In the genomic region with DNA sequence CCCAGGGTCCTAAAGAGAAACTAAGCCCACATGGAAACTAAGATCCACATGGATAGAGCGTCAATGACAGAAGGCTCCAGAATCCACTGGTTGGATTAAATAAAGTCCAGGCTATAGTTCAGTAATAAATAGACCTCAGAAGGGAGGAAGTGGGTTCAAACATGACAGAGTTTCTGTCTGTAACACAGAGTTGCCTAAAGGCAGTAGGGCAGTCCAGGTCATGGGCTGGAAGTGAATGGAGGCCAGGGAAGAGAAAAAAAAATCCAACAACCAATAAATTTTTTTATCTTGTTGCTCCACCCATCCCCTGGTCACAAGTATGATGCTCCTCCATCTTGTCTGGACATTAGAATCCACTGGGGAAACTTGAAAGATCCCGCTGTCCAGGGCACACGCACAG, we compare ENCODE assay signal across 13 cellular contexts.
DNase-seq lines count a peak whose midpoint lies in the region; ATAC-seq lines count a peak whose summit lies in the region.
"Had no signal": no experiment of that assay in that cellular context is flagged by ENCODE, and none has a peak within 500 bp of the region (broad histone marks: within the 10 kb centered on the region; RNA-seq: fewer than 3 reads in every experiment).

No MANE protein-coding gene starts in this region.

- DNase-seq in activated CD4-positive, alpha-beta memory T cell treated with anti-CD3 and anti-CD28 coated beads for 36 hours: peak; percentile 24
- DNase-seq in natural killer cell treated with Interleukin-12 subunit alpha and Interleukin-12 subunit beta and Interleukin-15 and Interleukin-18, amount 100 ng/mL, for 72 hours (ENCODE audit: low spot score): no peak
- no peak for DNase-seq in CD1c-positive myeloid dendritic cell (ENCODE audit: extremely low spot score)
- DNase-seq in NCI-H2227 treated with DMSO at 0.1 percent for 48 hours (lab: John Stamatoyannopoulos, UW): no peak
- no peak for DNase-seq in glomerular visceral epithelial cell (ENCODE audit: extremely low spot score)
- DNase-seq: aorta, cortex of kidney, left ventricle myocardium inferior, SHP77 treated with DMSO at 0.1 percent for 48 hours had no signal

- peak overlapping the region; percentile 93 for H3K27ac Mint-ChIP-seq in activated CD4-positive, alpha-beta memory T cell treated with anti-CD3 and anti-CD28 coated beads for 36 hours
- peak overlapping the region; percentile 16 to 93 for H3K27ac Mint-ChIP-seq in natural killer cell treated with Interleukin-12 subunit alpha and Interleukin-12 subunit beta and Interleukin-15 and Interleukin-18, amount 100 ng/mL, for 72 hours

- POLR2A ChIA-PET in activated CD4-positive, alpha-beta memory T cell treated with anti-CD3 and anti-CD28 coated beads for 36 hours (lab: Charles Lee): interaction anchor here (0.5 to 1.5 kb wide), 5 partner anchors 26 to 427 kb away, joined by 3 to 14 read pairs (median 5); no protein-coding TSS in a partner anchor

- H3K27me3 Mint-ChIP-seq in activated CD4-positive, alpha-beta memory T cell treated with anti-CD3 and anti-CD28 coated beads for 36 hours: peaks cover 15% of the 10 kb centered on the region
- H3K27me3 Mint-ChIP-seq in natural killer cell treated with Interleukin-12 subunit alpha and Interleukin-12 subunit beta and Interleukin-15 and Interleukin-18, amount 100 ng/mL, for 72 hours: peaks cover 7 to 8% of the 10 kb centered on the region in 2 donors

- H3K36me3 Mint-ChIP-seq in activated CD4-positive, alpha-beta memory T cell treated with anti-CD3 and anti-CD28 coated beads for 36 hours: no peaks in the 10 kb centered on the region
- H3K36me3 Mint-ChIP-seq in natural killer cell treated with Interleukin-12 subunit alpha and Interleukin-12 subunit beta and Interleukin-15 and Interleukin-18, amount 100 ng/mL, for 72 hours: no peaks in the 10 kb centered on the region
- H3K36me3 Mint-ChIP-seq: naive thymus-derived CD4-positive, alpha-beta T cell had no signal

- intact Hi-C loops in activated CD4-positive, alpha-beta memory T cell treated with anti-CD3 and anti-CD28 coated beads for 36 hours (cut with micrococcal nuclease): loop anchor here (1.0 kb wide), 7 partner anchors 33 to 571 kb away; no protein-coding TSS in a partner anchor

- no peak overlapping the region for H3K4me3 Mint-ChIP-seq in activated CD4-positive, alpha-beta memory T cell treated with anti-CD3 and anti-CD28 coated beads for 36 hours
- peak overlapping the region; percentile 62 for H3K4me3 Mint-ChIP-seq in natural killer cell treated with Interleukin-12 subunit alpha and Interleukin-12 subunit beta and Interleukin-15 and Interleukin-18, amount 100 ng/mL, for 72 hours

- peaks cover 39% of the 10 kb centered on the region for H3K4me1 Mint-ChIP-seq in activated CD4-positive, alpha-beta memory T cell treated with anti-CD3 and anti-CD28 coated beads for 36 hours (ENCODE audit: low read depth)
- peaks cover 27 to 32% of the 10 kb centered on the region in 2 donors for H3K4me1 Mint-ChIP-seq in natural killer cell treated with Interleukin-12 subunit alpha and Interleukin-12 subunit beta and Interleukin-15 and Interleukin-18, amount 100 ng/mL, for 72 hours (ENCODE audit: low read depth in 2 of 2)

- no peaks in the 10 kb centered on the region for H3K9me3 Mint-ChIP-seq in activated CD4-positive, alpha-beta memory T cell treated with anti-CD3 and anti-CD28 coated beads for 36 hours
- H3K9me3 Mint-ChIP-seq in natural killer cell treated with Interleukin-12 subunit alpha and Interleukin-12 subunit beta and Interleukin-15 and Interleukin-18, amount 100 ng/mL, for 72 hours: no peaks in the 10 kb centered on the region
- H3K9me3 Mint-ChIP-seq: naive thymus-derived CD4-positive, alpha-beta T cell had no signal

- ATAC-seq in GM18508 (IDR thresholded peaks at IDR 0.05; ENCODE audit: insufficient read depth, unreplicated experiment): peak; percentile 8
- ATAC-seq in HG02678 (IDR thresholded peaks at IDR 0.05; ENCODE audit: unreplicated experiment): peak; percentile 27
- ATAC-seq in natural killer cell treated with Interleukin-12 subunit alpha and Interleukin-12 subunit beta and Interleukin-15 and Interleukin-18, amount 100 ng/mL, for 72 hours: peak; percentile 2 to 19
- ATAC-seq: esophagus mucosa had no signal

- CTCF ChIA-PET in activated CD4-positive, alpha-beta memory T cell treated with anti-CD3 and anti-CD28 coated beads for 36 hours (lab: Charles Lee): interaction anchor here (0.9 to 5.5 kb wide), 9 partner anchors 33 to 935 kb away, joined by 3 to 74 read pairs (median 6); a partner anchor contains a TSS
